8 cellular contexts compared by ENCODE assay signal in the genomic region with DNA sequence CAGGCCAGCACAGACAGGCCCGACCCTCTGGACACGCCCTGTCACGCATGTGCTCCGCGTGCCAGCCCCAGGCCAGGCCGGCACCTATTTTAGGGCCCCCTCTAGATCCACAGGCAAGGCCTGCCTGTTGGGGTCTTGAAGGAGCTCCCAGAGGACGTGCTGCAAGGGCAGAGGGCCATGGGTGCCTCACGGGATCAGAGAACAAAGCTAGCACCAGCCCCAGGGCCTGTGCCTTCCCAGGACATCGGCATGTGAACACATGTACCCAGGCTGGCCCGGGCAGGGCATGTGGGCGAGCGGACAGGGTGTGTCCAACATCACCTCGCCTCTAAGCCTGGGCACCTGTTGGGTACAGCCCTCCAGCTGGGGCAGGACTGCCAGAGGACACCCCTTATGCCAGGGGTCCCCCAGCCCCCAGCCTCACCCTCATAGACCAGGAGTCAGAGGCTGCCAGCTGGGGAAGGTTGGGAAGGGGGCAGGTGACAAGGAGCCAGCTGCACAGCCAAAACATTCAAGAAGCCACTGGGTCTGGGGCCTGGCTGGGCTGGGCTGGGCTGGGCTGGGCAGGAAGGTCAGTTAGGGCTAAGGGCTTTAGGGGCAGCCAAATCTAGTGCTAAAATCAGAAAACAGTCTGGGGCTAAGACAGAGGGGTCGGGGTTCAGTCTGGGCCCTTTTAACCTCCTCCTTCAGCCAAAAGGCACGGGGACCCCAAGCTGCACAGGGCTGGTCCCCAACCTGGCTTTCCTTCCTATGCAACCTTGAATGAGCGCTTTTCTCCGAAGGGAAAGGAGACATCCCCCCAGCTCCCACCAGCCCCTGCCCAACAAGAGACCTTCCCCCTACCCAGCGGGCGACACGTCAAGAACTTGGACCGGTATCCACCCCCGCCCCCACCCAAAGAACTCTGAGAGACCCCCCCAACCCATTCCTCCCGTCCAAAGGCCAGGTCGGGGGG. TPM values are rescaled to one million over a fixed set of nuclear protein-coding genes. Genes with fewer than 3 reads are reported as not detected.
A peak's percentile ranks its signal among the peaks of the same experiment; 100 is the strongest.
DNase-seq lines count a peak whose midpoint lies in the region; ATAC-seq and TF ChIP-seq lines count a peak whose summit lies in the region.

No MANE protein-coding gene starts in this region.

- H3K27me3 ChIP-seq in SK-N-SH (ENCODE audit: insufficient read depth) (no peaks in the 10 kb centered on the region), upper lobe of right lung (no peaks in the 10 kb centered on the region)

- peak overlapping the region; percentile 93 for H3K4me2 ChIP-seq in SK-N-SH

- TF ChIP-seq RAD21 in SK-N-SH (IDR thresholded peaks at IDR 0.05; ENCODE audit: low read length), result no peak

- WGBS in SK-N-SH (ENCODE audit: low lambda C conversion rate), result 0% methylated on average over 3 of the region's 24 CpGs

- peaks cover 78% of the 10 kb centered on the region for H3F3A ChIP-seq in SK-N-SH (replicated peaks; ENCODE audit: insufficient read depth)

- H3K4me3 ChIP-seq in SK-N-SH (ENCODE audit: low read depth in 2 of 2, low read length in 1 of 2) (peak overlapping the region; percentile 77 to 82), upper lobe of right lung (peak overlapping the region; percentile 85)

- peaks cover 77% of the 10 kb centered on the region for H3K79me2 ChIP-seq in SK-N-SH (ENCODE audit: insufficient read depth)

- TF ChIP-seq CTCF in SK-N-SH (IDR thresholded peaks at IDR 0.05) (no peak), upper lobe of right lung (IDR thresholded peaks at IDR 0.05) (no peak), GM10266 (IDR thresholded peaks at IDR 0.05; ENCODE audit: control insufficient read depth, insufficient read depth, low read depth, missing control alignments) (no peak)

- TF ChIP-seq EP300 in SK-N-SH (IDR thresholded peaks at IDR 0.05; ENCODE audit: borderline replicate concordance in 1 of 2, low read depth in 1 of 2, low read length in 1 of 2), result no peak

- no peak overlapping the region for H2AFZ ChIP-seq in SK-N-SH (ENCODE audit: low read depth)

- peak; percentile 8 for TF ChIP-seq POLR2A in GM18951 (IDR thresholded peaks at IDR 0.05; ENCODE audit: extremely low read depth, insufficient read depth, insufficient read length)

- H3K9me2 ChIP-seq in SK-N-SH, result no peaks in the 10 kb centered on the region

- peaks cover 58% of the 10 kb centered on the region for H4K20me1 ChIP-seq in SK-N-SH (ENCODE audit: insufficient read depth)

- POLR2A ChIA-PET in SK-N-SH (lab: Yijun Ruan, JAX), result interaction anchor here (0.7 to 2.5 kb wide), 4 partner anchors 21 to 71 kb away, joined by 3 to 9 read pairs (median 4); a partner anchor contains a TSS

- in situ Hi-C loops in GM18951 (cut with MboI; ENCODE audit: low sequenced_read_pairs, unreplicated experiment), result no loop called here

- H3K4me1 ChIP-seq in SK-N-SH (ENCODE audit: control insufficient read depth in 1 of 2, insufficient read depth in 2 of 2, low read depth in 1 of 2, low read length in 1 of 2) (peaks cover 45 to 60% of the 10 kb centered on the region in 2 experiments), upper lobe of right lung (peaks cover 53% of the 10 kb centered on the region)

- H3K9ac ChIP-seq in SK-N-SH, result peak overlapping the region; percentile 99

- H3K36me3 ChIP-seq in SK-N-SH (replicated peaks in 1 of 2; ENCODE audit: control insufficient read depth in 1 of 2, insufficient read depth in 2 of 2, low read length in 1 of 2) (peaks cover 10 to 38% of the 10 kb centered on the region in 2 experiments), upper lobe of right lung (peaks cover 9% of the 10 kb centered on the region)

- peak; percentile 39 for ATAC-seq in upper lobe of right lung
- no peak for ATAC-seq in HG02798 (IDR thresholded peaks at IDR 0.05; ENCODE audit: poor library complexity, unreplicated experiment)

- DNase-seq in SK-N-SH (peak; percentile 50), dermis blood vessel endothelial cell (peak; percentile 47), lung microvascular endothelial cell (ENCODE audit: low read depth in 2 of 2) (peak; percentile 51 to 62), upper lobe of right lung (peak; percentile 90), globus pallidus (ENCODE audit: low spot score) (no peak), GM10266 (ENCODE audit: extremely low spot score) (no peak)

- CTCF ChIA-PET in SK-N-SH (lab: Yijun Ruan, JAX), result interaction anchor here (0.7 to 1.5 kb wide), 6 partner anchors 17 to 46 kb away, joined by 3 to 15 read pairs (median 3); no protein-coding TSS in a partner anchor

- H3K9me3 ChIP-seq in SK-N-SH (no peaks in the 10 kb centered on the region), upper lobe of right lung (no peaks in the 10 kb centered on the region)

- H3K27ac ChIP-seq in SK-N-SH (ENCODE audit: low read depth in 2 of 2, low read length in 1 of 2), result peak overlapping the region; percentile 97 to 99
- H3K27ac ChIP-seq in upper lobe of right lung, result peak overlapping the region; percentile 100

- intact Hi-C loops in upper lobe of right lung (cut with DNase I), result no loop called here

TF ChIP-seq in SK-N-SH, 30 proteins besides CTCF, POLR2A, EP300 and RAD21:
- peak; percentile 77 for TF ChIP-seq MXI1 (IDR thresholded peaks at IDR 0.05; ENCODE audit: low read depth, low read length)
- TF ChIP-seq RFX5 (IDR thresholded peaks at IDR 0.05; ENCODE audit: low read length), result no peak
- TF ChIP-seq, protein P1, sequence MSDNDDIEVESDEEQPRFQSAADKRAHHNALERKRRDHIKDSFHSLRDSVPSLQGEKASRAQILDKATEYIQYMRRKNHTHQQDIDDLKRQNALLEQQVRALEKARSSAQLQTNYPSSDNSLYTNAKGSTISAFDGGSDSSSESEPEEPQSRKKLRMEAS (IDR thresholded peaks at IDR 0.05; ENCODE audit: low read depth), result peak; percentile 50; the same call in 1 of the 2 replicates
- no peak for TF ChIP-seq EZH2phosphoT487 (IDR thresholded peaks at IDR 0.05; ENCODE audit: borderline replicate concordance, low read depth)
- TF ChIP-seq YY1 (IDR thresholded peaks at IDR 0.05; ENCODE audit: low read depth), result no peak
- peak; percentile 12; the same call in 1 of the 2 replicates for TF ChIP-seq POLR2AphosphoS5 (IDR thresholded peaks at IDR 0.05; ENCODE audit: low read depth, low read length)
- no peak for TF ChIP-seq TEAD4 (IDR thresholded peaks at IDR 0.05; ENCODE audit: borderline replicate concordance, insufficient read depth)
- TF ChIP-seq, protein P2, sequence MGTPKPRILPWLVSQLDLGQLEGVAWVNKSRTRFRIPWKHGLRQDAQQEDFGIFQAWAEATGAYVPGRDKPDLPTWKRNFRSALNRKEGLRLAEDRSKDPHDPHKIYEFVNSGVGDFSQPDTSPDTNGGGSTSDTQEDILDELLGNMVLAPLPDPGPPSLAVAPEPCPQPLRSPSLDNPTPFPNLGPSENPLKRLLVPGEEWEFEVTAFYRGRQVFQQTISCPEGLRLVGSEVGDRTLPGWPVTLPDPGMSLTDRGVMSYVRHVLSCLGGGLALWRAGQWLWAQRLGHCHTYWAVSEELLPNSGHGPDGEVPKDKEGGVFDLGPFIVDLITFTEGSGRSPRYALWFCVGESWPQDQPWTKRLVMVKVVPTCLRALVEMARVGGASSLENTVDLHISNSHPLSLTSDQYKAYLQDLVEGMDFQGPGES (IDR thresholded peaks at IDR 0.05; ENCODE audit: low read depth, low read length), result no peak
TF ChIP-seq in SK-N-SH: peak in this region for 3.

RNA-seq across cellular contexts. Expression of a gene that starts 35.3 kb away (rescaled TPM):
- polyA plus RNA-seq in SK-N-SH (2012; rRNA removed), result 0.53 and 0.57 TPM in 2 replicates
- 0.63 and 0.71 TPM in 2 replicates for polyA plus RNA-seq in SK-N-SH (2012; cell fraction: cytosol; rRNA removed)
- 1.7 and 4.4 TPM in 2 replicates for polyA plus RNA-seq in SK-N-SH (2012; cell fraction: nucleus; rRNA removed)
- total RNA-seq in dermis blood vessel endothelial cell, result not detected in 2 replicates
- total RNA-seq in lung microvascular endothelial cell, result 0.40 TPM in 1 of 2 replicates, not detected in the other
- total RNA-seq in upper lobe of right lung, result not detected

RNA-seq across cellular contexts. Expression of a gene that starts 46.4 kb away (rescaled TPM):
- polyA plus RNA-seq in SK-N-SH (2012; rRNA removed), result 3.5 and 4.7 TPM in 2 replicates
- polyA plus RNA-seq in SK-N-SH (2012; cell fraction: cytosol; rRNA removed), result 1.8 and 3.1 TPM in 2 replicates
- 7.0 and 7.6 TPM in 2 replicates for polyA plus RNA-seq in SK-N-SH (2012; cell fraction: nucleus; rRNA removed)
- total RNA-seq in dermis blood vessel endothelial cell, result 23.7 and 26.0 TPM in 2 replicates
- total RNA-seq in lung microvascular endothelial cell, result 7.8 and 11.3 TPM in 2 replicates
- total RNA-seq in upper lobe of right lung, result 10.6 TPM

Comparison
In these comparisons a context has a peak if more than half of its experiments do, and no peak if none do; other contexts are left out.
1. DNase-seq: peak in SK-N-SH (single experiment), dermis blood vessel endothelial cell (single experiment), lung microvascular endothelial cell (2 of 2) and upper lobe of right lung (single experiment); none in globus pallidus (single experiment) and GM10266 (single experiment).